ENCODE assay signal across 23 cellular contexts in genomic region chr2:191959209-191959608, GRCh38.
A peak's percentile ranks its signal among the peaks of the same experiment; 100 is the strongest.
DNase-seq lines count a peak whose midpoint lies in the region; ATAC-seq lines count a peak whose summit lies in the region.
"Had no signal": no experiment of that assay in that cellular context is flagged by ENCODE, and none has a peak within 500 bp of the region (broad histone marks: within the 10 kb centered on the region; RNA-seq: fewer than 3 reads in every experiment).

No MANE protein-coding gene starts in this region.

- DNase-seq in DMS53 treated with DMSO at 0.1 percent for 48 hours (lab: John Stamatoyannopoulos, UW; ENCODE audit: unreplicated experiment) (peak; percentile 95), NCI-H1105 treated with DMSO at 0.1 percent for 48 hours (lab: John Stamatoyannopoulos, UW) (peak; percentile 76), NCI-H345 treated with DMSO at 0.1 percent for 48 hours (lab: John Stamatoyannopoulos, UW; ENCODE audit: unreplicated experiment) (peak; percentile 78), iris pigment epithelial cell (ENCODE audit: low read depth) (peak; percentile 13), SW 1271 (lab: John Stamatoyannopoulos, UW) (no peak), HUDEP-2 (lab: John Stamatoyannopoulos, UW; ENCODE audit: unreplicated experiment in 76 of 76) (no peak)
- DNase-seq in stimulated activated CD4-positive, alpha-beta T cell treated with anti-CD3 and anti-CD28 coated beads, Interleukin-12 subunit alpha, Interleukin-12 subunit beta, amount 100 ng/mL, for 4 hours = no peak
- DNase-seq: activated CD4-positive, alpha-beta T cell treated with anti-CD3 and anti-CD28 coated beads, Interleukin-2, amount 10 ng/mL, durations not matched to agents 7 days and 5 days; activated CD8-positive, alpha-beta memory T cell treated with anti-CD3 and anti-CD28 coated beads, Interleukin-2, amount 50 U/mL, for 4 hours; activated naive CD8-positive, alpha-beta T cell treated with anti-CD3 and anti-CD28 coated beads for 36 hours; cerebellar nuclear complex; effector CD4-positive, alpha-beta T cell; foreskin melanocyte; GF-D8; immature natural killer cell; left ventricle myocardium inferior; NK-92 treated with Interleukin-12 subunit alpha and Interleukin-12 subunit beta, amount 100 ng/mL, for 24 hours; Peyer's patch; posterior cingulate gyrus; stimulated activated CD4-positive, alpha-beta T cell treated with anti-CD3 and anti-CD28 coated beads, Interleukin-1b, Interleukin-23, amount 100 ng/mL, for 48 hours; T-helper 17 cell had no signal

- no peak for ATAC-seq in HG02763 (IDR thresholded peaks at IDR 0.05; ENCODE audit: unreplicated experiment)
- ATAC-seq: stimulated activated effector memory CD8-positive, alpha-beta T cell treated with anti-CD3 and anti-CD28 coated beads, Interleukin-12 subunit alpha, Interleukin-12 subunit beta, amount 100 ng/mL, for 72 hours; T-helper 17 cell had no signal

Comparison
In these comparisons a context has a peak if more than half of its experiments do, and no peak if none do; other contexts are left out.
1. DNase-seq: peak in DMS53 treated with DMSO at 0.1 percent for 48 hours (single experiment), NCI-H1105 treated with DMSO at 0.1 percent for 48 hours (single experiment), NCI-H345 treated with DMSO at 0.1 percent for 48 hours (single experiment) and iris pigment epithelial cell (single experiment); none in stimulated activated CD4-positive, alpha-beta T cell treated with anti-CD3 and anti-CD28 coated beads, Interleukin-12 subunit alpha, Interleukin-12 subunit beta, amount 100 ng/mL, for 4 hours (single experiment), SW 1271 (0 of 2) and HUDEP-2 (0 of 76).